8 cellular contexts compared by ENCODE assay signal in genomic region chr11:12110714-12111481, GRCh38. TPM values are rescaled to one million over a fixed set of nuclear protein-coding genes. Genes with fewer than 3 reads are reported as not detected.
DNase-seq lines count a peak whose midpoint lies in the region; ATAC-seq and TF ChIP-seq lines count a peak whose summit lies in the region.

No MANE protein-coding gene starts in this region.

- no TSS peak for BruUV-seq in OCI-LY7 (replicated peaks; lab: Mats Ljungman, UMichigan)

- ATAC-seq in GM21723 (IDR thresholded peaks at IDR 0.05; ENCODE audit: unreplicated experiment): peak; percentile 38
- peak; percentile 52 for ATAC-seq in activated CD8-positive, alpha-beta T cell treated with anti-CD3 and anti-CD28 coated beads, Interleukin-2, amount 10 ng/mL, durations not matched to agents 7 days and 5 days

- H3K4me2 ChIP-seq in OCI-LY7 (ENCODE audit: low read length): no peak overlapping the region

- H3K4me1 ChIP-seq in neuron (ENCODE audit: insufficient read depth, low read length) (peaks cover 12% of the 10 kb centered on the region), OCI-LY7 (ENCODE audit: insufficient read depth, low read length, poor library complexity, severe bottlenecking) (no peaks in the 10 kb centered on the region)

- H3K36me3 ChIP-seq in neuron (ENCODE audit: insufficient read depth, low read length) (no peaks in the 10 kb centered on the region), OCI-LY7 (ENCODE audit: insufficient read depth, low read length) (no peaks in the 10 kb centered on the region)

- peaks cover 58% of the 10 kb centered on the region for H3K27me3 ChIP-seq in neuron (ENCODE audit: insufficient read depth, low read length)

- DNase-seq in KBM-7 (peak; percentile 55), fibroblast of mammary gland (ENCODE audit: low read depth) (no peak), NCI-H187 treated with DMSO at 0.1 percent for 48 hours (lab: John Stamatoyannopoulos, UW) (no peak), OCI-LY7 (ENCODE audit: low spot score) (no peak)
- DNase-seq in activated CD8-positive, alpha-beta T cell treated with anti-CD3 and anti-CD28 coated beads, Interleukin-2, amount 10 ng/mL, durations not matched to agents 7 days and 5 days: peak; percentile 62

- H3K4me3 ChIP-seq in GM12875 (ENCODE audit: low read depth, low read length): peak overlapping the region; percentile 16
- peak overlapping the region; percentile 87 for H3K4me3 ChIP-seq in fibroblast of mammary gland (ENCODE audit: control insufficient read depth, low read depth, low read length)
- peak overlapping the region; percentile 45 for H3K4me3 ChIP-seq in neuron (ENCODE audit: low read length)
- no peak overlapping the region for H3K4me3 ChIP-seq in OCI-LY7 (ENCODE audit: low read depth, low read length, poor library complexity, severe bottlenecking)

- H3K27ac ChIP-seq in OCI-LY7 (ENCODE audit: low read depth, low read length, poor library complexity, severe bottlenecking): no peak overlapping the region

- H3K27me3 Mint-ChIP-seq in activated CD8-positive, alpha-beta T cell treated with anti-CD3 and anti-CD28 coated beads, Interleukin-2, amount 10 ng/mL, durations not matched to agents 7 days and 5 days (ENCODE audit: low read depth): no peaks in the 10 kb centered on the region

- CTCF ChIA-PET in activated CD8-positive, alpha-beta T cell treated with anti-CD3 and anti-CD28 coated beads, Interleukin-2, amount 10 ng/mL, durations not matched to agents 7 days and 5 days (lab: Charles Lee): interaction anchor here (1.3 to 3.4 kb wide), 4 partner anchors 11 to 114 kb away, joined by 4 to 17 read pairs (median 12); no protein-coding TSS in a partner anchor
- CTCF ChIA-PET in OCI-LY7 (lab: Charles Lee; ENCODE audit: unreplicated experiment): interaction anchor here (1.0 kb wide), 1 partner anchor 16 kb away, joined by 3 read pairs; no protein-coding TSS in a partner anchor

- H3K79me2 ChIP-seq in OCI-LY7 (ENCODE audit: insufficient read depth, low read depth, low read length): no peaks in the 10 kb centered on the region

- H3K4me1 Mint-ChIP-seq in activated CD8-positive, alpha-beta T cell treated with anti-CD3 and anti-CD28 coated beads, Interleukin-2, amount 10 ng/mL, durations not matched to agents 7 days and 5 days (ENCODE audit: low read depth): peaks cover 47% of the 10 kb centered on the region

- no peak for TF ChIP-seq CTCF in GM12875 (IDR thresholded peaks at IDR 0.05; ENCODE audit: borderline replicate concordance, insufficient read depth, low read depth, low read length)
- no peak for TF ChIP-seq CTCF in fibroblast of mammary gland (conservative IDR thresholded peaks at IDR 0.05; ENCODE audit: control insufficient read depth, insufficient read depth, low read depth, low read length)
- no peak for TF ChIP-seq CTCF in OCI-LY7 (conservative IDR thresholded peaks at IDR 0.05; ENCODE audit: low read length)

- H2AFZ ChIP-seq in neuron (ENCODE audit: low read depth, low read length): peak overlapping the region; percentile 12
- no peak overlapping the region for H2AFZ ChIP-seq in OCI-LY7 (ENCODE audit: low read length)

- H3K27ac Mint-ChIP-seq in activated CD8-positive, alpha-beta T cell treated with anti-CD3 and anti-CD28 coated beads, Interleukin-2, amount 10 ng/mL, durations not matched to agents 7 days and 5 days: peak overlapping the region; percentile 32

- H3K9me3 ChIP-seq in neuron (ENCODE audit: low read length) (no peaks in the 10 kb centered on the region), OCI-LY7 (ENCODE audit: low read length) (no peaks in the 10 kb centered on the region)

- H3K9me2 ChIP-seq in OCI-LY7 (ENCODE audit: insufficient read depth, low read length): no peaks in the 10 kb centered on the region

- in situ Hi-C loops in KBM-7 (cut with MboI; ENCODE audit: low pct_unique_long_range_greater_than_20kb, low sequenced_read_pairs): no loop called here

- H3K36me3 Mint-ChIP-seq in activated CD8-positive, alpha-beta T cell treated with anti-CD3 and anti-CD28 coated beads, Interleukin-2, amount 10 ng/mL, durations not matched to agents 7 days and 5 days (ENCODE audit: low read depth): no peaks in the 10 kb centered on the region

- no peaks in the 10 kb centered on the region for H4K20me1 ChIP-seq in OCI-LY7 (ENCODE audit: insufficient read depth, low read length)

- POLR2A ChIA-PET in activated CD8-positive, alpha-beta T cell treated with anti-CD3 and anti-CD28 coated beads, Interleukin-2, amount 10 ng/mL, durations not matched to agents 7 days and 5 days (lab: Charles Lee): interaction anchor here (0.7 to 4.4 kb wide), 7 partner anchors 10 to 97 kb away, joined by 3 to 25 read pairs (median 4); no protein-coding TSS in a partner anchor
- POLR2A ChIA-PET in OCI-LY7 (lab: Charles Lee): no interaction called here

- peak overlapping the region; percentile 79 for H3K4me3 Mint-ChIP-seq in activated CD8-positive, alpha-beta T cell treated with anti-CD3 and anti-CD28 coated beads, Interleukin-2, amount 10 ng/mL, durations not matched to agents 7 days and 5 days

- H3K9me3 Mint-ChIP-seq in activated CD8-positive, alpha-beta T cell treated with anti-CD3 and anti-CD28 coated beads, Interleukin-2, amount 10 ng/mL, durations not matched to agents 7 days and 5 days (ENCODE audit: insufficient read depth): no peaks in the 10 kb centered on the region

- intact Hi-C loops in OCI-LY7 (cut with micrococcal nuclease; ENCODE audit: unreplicated experiment): no loop called here

RNA-seq across cellular contexts. Expression of gene MICAL2, which starts 0.5 kb away (rescaled TPM):
- total RNA-seq in activated CD8-positive, alpha-beta T cell treated with anti-CD3 and anti-CD28 coated beads, Interleukin-2, amount 10 ng/mL, durations not matched to agents 7 days and 5 days: 10 to 100 TPM; 34.9 to 37.5 TPM
- not detected in 2 replicates for total RNA-seq in OCI-LY7 (2014; rRNA removed; shearing (Covaris generic))
- total RNA-seq in OCI-LY7 (2022): 0.59 TPM in 1 of 2 replicates, not detected in the other

Comparison
In these comparisons a context has a peak if more than half of its experiments do, and no peak if none do; other contexts are left out.
1. DNase-seq: peak in KBM-7 (single experiment) and activated CD8-positive, alpha-beta T cell treated with anti-CD3 and anti-CD28 coated beads, Interleukin-2, amount 10 ng/mL, durations not matched to agents 7 days and 5 days (single experiment); none in fibroblast of mammary gland (single experiment), NCI-H187 treated with DMSO at 0.1 percent for 48 hours (single experiment) and OCI-LY7 (single experiment).
2. RNA of gene MICAL2, which starts 0.5 kb away (total RNA-seq): 34.9 to 37.5 TPM in activated CD8-positive, alpha-beta T cell treated with anti-CD3 and anti-CD28 coated beads, Interleukin-2, amount 10 ng/mL, durations not matched to agents 7 days and 5 days; 0.59 TPM in OCI-LY7; every median in the first group is over 10 times any median in the second.